In the genomic region with DNA sequence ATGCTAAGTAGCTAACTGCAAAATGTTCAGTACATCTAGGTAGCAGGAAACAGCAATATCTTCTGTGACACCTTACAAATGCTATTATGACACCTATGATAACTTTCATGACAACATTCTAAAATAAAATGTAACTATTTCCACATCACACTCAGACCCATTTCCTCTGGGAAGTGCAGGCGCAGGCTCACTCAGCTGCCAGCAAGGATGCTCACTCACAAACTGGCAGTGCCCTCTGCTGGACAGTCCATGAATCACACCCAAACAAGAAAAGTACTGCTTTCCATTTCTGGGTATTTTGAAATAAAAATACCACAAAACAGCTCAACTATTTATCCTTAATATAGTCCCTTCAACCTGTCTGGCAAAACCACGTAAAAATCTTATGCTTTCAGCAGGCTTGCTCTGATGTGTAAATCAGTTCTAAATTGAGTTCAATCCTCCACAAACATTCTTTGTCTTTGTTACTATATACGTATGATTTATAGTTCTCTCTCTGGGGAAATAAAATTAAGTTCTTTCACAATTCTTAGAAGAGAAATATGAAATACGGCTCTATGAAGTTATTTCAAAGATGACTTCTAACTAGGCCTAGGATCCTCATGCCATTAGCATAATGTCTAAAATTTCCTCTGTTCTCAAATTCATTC, we compare ENCODE assay signal across 8 cellular contexts.
DNase-seq lines count a peak whose midpoint lies in the region; ATAC-seq, FAIRE-seq and TF ChIP-seq lines count a peak whose summit lies in the region.

No MANE protein-coding gene starts in this region.

- TF ChIP-seq RAD21 in A549 (conservative IDR thresholded peaks at IDR 0.05 in 1 of 2, IDR thresholded peaks at IDR 0.05 in 1 of 2) = peak; percentile 97

- H3K4me3 ChIP-seq in A549 = no peak overlapping the region
- H3K4me3 ChIP-seq in thyroid gland (replicated peaks in 1 of 3) = no peak overlapping the region

- peak overlapping the region; percentile 59 for H3K4me2 ChIP-seq in A549

- H3K9me3 Mint-ChIP-seq in activated T-helper 1 cell treated with anti-CD3 and anti-CD28 coated beads, Interleukin-12 subunit alpha, Interleukin-12 subunit beta, Interleukin-2, Interleukin-4 antibody, amounts not matched to agents 30 ng/mL and 10 ng/mL and 1 ng/mL, durations not matched to agents 14 hours and 24 hours and 36 hours = no peaks in the 10 kb centered on the region

- no peaks in the 10 kb centered on the region for H3K36me3 ChIP-seq in thyroid gland

- FAIRE-seq in A549 (lab: Jason Lieb, UNC) = peak; percentile 99
- peak; percentile 81 for FAIRE-seq in RCC 7860 (lab: Jason Lieb, UNC)

- WGBS in A549 (ENCODE audit: missing lambda C conversion rate) = 21% methylated on average over 4 of the region's 4 CpGs
- WGBS in thyroid gland, 2 donors = 35 to 39% methylated on average over 4 of the region's 4 CpGs

- H3K27me3 ChIP-seq in thyroid gland = no peaks in the 10 kb centered on the region

- in situ Hi-C loops in GM13976 (cut with MboI; ENCODE audit: low sequenced_read_pairs, unreplicated experiment) = loop anchor here (10.0 kb wide), 1 partner anchor 1314 kb away; no protein-coding TSS in a partner anchor

- peaks cover 14% of the 10 kb centered on the region for H3K4me1 Mint-ChIP-seq in activated T-helper 1 cell treated with anti-CD3 and anti-CD28 coated beads, Interleukin-12 subunit alpha, Interleukin-12 subunit beta, Interleukin-2, Interleukin-4 antibody, amounts not matched to agents 30 ng/mL and 10 ng/mL and 1 ng/mL, durations not matched to agents 14 hours and 24 hours and 36 hours (ENCODE audit: low read depth)

- peak; percentile 95 for TF ChIP-seq CTCF in A549 (IDR thresholded peaks at IDR 0.05)
- TF ChIP-seq CTCF in GM13976 (IDR thresholded peaks at IDR 0.05; ENCODE audit: borderline replicate concordance, control extremely low read depth, extremely low read depth, insufficient read depth, missing control alignments) = peak; percentile 76
- TF ChIP-seq CTCF in thyroid gland (IDR thresholded peaks at IDR 0.05) = peak; percentile 81 to 94 (median 89)

- DNase-seq in A549 (ENCODE audit: low read depth in 1 of 2, low spot score in 1 of 2) (peak; percentile 41 to 90), GM13976 (ENCODE audit: low spot score) (peak; percentile 49), HT-29 (ENCODE audit: low spot score) (peak; percentile 76), RCC 7860 (ENCODE audit: low spot score) (peak; percentile 62), fibroblast of the conjunctiva (ENCODE audit: low read depth) (peak; percentile 89), occipital lobe (lab: John Stamatoyannopoulos, UW) (peak; percentile 36), thyroid gland (peak; percentile 84 to 88)
- peak; percentile 41 for DNase-seq in activated T-helper 1 cell treated with anti-CD3 and anti-CD28 coated beads, Interleukin-12 subunit alpha, Interleukin-12 subunit beta, Interleukin-2, Interleukin-4 antibody, amounts not matched to agents 30 ng/mL and 10 ng/mL and 1 ng/mL, durations not matched to agents 14 hours and 24 hours and 36 hours (ENCODE audit: low spot score)

- intact Hi-C loops in activated T-helper 1 cell treated with anti-CD3 and anti-CD28 coated beads, Interleukin-12 subunit alpha, Interleukin-12 subunit beta, Interleukin-2, Interleukin-4 antibody, amounts not matched to agents 30 ng/mL and 10 ng/mL and 1 ng/mL, durations not matched to agents 14 hours and 24 hours and 36 hours (cut with micrococcal nuclease) = loop anchor here (1.0 kb wide), 1 partner anchor 1445 kb away; no protein-coding TSS in a partner anchor
- intact Hi-C loops in thyroid gland (cut with DNase I) = loop anchor here (5.0 to 10.0 kb wide), 2 partner anchors 294 to 1306 kb away; a partner anchor contains a TSS

- TF ChIP-seq POLR2A in A549 (IDR thresholded peaks at IDR 0.05; ENCODE audit: low read length) (no peak), thyroid gland (IDR thresholded peaks at IDR 0.05) (no peak)

- POLR2A ChIA-PET in A549 (lab: Yijun Ruan, JAX) = interaction anchor here (1.0 to 1.3 kb wide), 3 partner anchors 110 to 1305 kb away, joined by 3 to 7 read pairs (median 6); no protein-coding TSS in a partner anchor

- no peak for TF ChIP-seq EP300 in A549 (IDR thresholded peaks at IDR 0.05)

- H3K4me1 ChIP-seq in A549 (peaks cover 47% of the 10 kb centered on the region), thyroid gland (peaks cover 7 to 22% of the 10 kb centered on the region in 2 donors)

- H3K36me3 Mint-ChIP-seq in activated T-helper 1 cell treated with anti-CD3 and anti-CD28 coated beads, Interleukin-12 subunit alpha, Interleukin-12 subunit beta, Interleukin-2, Interleukin-4 antibody, amounts not matched to agents 30 ng/mL and 10 ng/mL and 1 ng/mL, durations not matched to agents 14 hours and 24 hours and 36 hours (ENCODE audit: low read depth) = no peaks in the 10 kb centered on the region

- ATAC-seq in A549 = peak; percentile 73 to 81

- CTCF ChIA-PET in A549 (lab: Yijun Ruan, JAX) = interaction anchor here (0.6 to 6.8 kb wide), 104 partner anchors 8 to 1478 kb away, joined by 3 to 84 read pairs (median 5); a partner anchor contains a TSS

- H3K27ac ChIP-seq in A549 (peak overlapping the region; percentile 79 to 86), thyroid gland (no peak overlapping the region)

- no peak overlapping the region for H3K27ac Mint-ChIP-seq in activated T-helper 1 cell treated with anti-CD3 and anti-CD28 coated beads, Interleukin-12 subunit alpha, Interleukin-12 subunit beta, Interleukin-2, Interleukin-4 antibody, amounts not matched to agents 30 ng/mL and 10 ng/mL and 1 ng/mL, durations not matched to agents 14 hours and 24 hours and 36 hours

- peaks cover 6% of the 10 kb centered on the region for H3K27me3 Mint-ChIP-seq in activated T-helper 1 cell treated with anti-CD3 and anti-CD28 coated beads, Interleukin-12 subunit alpha, Interleukin-12 subunit beta, Interleukin-2, Interleukin-4 antibody, amounts not matched to agents 30 ng/mL and 10 ng/mL and 1 ng/mL, durations not matched to agents 14 hours and 24 hours and 36 hours (ENCODE audit: insufficient read depth)

- H3K9me3 ChIP-seq in A549 (no peaks in the 10 kb centered on the region), thyroid gland (no peaks in the 10 kb centered on the region)

- H3K4me3 Mint-ChIP-seq in activated T-helper 1 cell treated with anti-CD3 and anti-CD28 coated beads, Interleukin-12 subunit alpha, Interleukin-12 subunit beta, Interleukin-2, Interleukin-4 antibody, amounts not matched to agents 30 ng/mL and 10 ng/mL and 1 ng/mL, durations not matched to agents 14 hours and 24 hours and 36 hours = no peak overlapping the region

TF ChIP-seq in A549, 52 proteins besides CTCF, POLR2A, EP300 and RAD21:
- TF ChIP-seq SMC3 (IDR thresholded peaks at IDR 0.05) = peak; percentile 92
- no peak for TF ChIP-seq JUNB (IDR thresholded peaks at IDR 0.05)
- no peak for TF ChIP-seq ZC3H11A (IDR thresholded peaks at IDR 0.05)
- TF ChIP-seq ESRRA (IDR thresholded peaks at IDR 0.05; ENCODE audit: borderline replicate concordance, low read length) = no peak
- peak in 1 of 2 experiments; percentile 69; a peak in 3 of 4 replicates for TF ChIP-seq CEBPB (IDR thresholded peaks at IDR 0.05)
- TF ChIP-seq, protein P1, sequence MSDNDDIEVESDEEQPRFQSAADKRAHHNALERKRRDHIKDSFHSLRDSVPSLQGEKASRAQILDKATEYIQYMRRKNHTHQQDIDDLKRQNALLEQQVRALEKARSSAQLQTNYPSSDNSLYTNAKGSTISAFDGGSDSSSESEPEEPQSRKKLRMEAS (IDR thresholded peaks at IDR 0.05) = no peak; the same call in 1 of the 2 replicates
- TF ChIP-seq MYC (IDR thresholded peaks at IDR 0.05; ENCODE audit: borderline replicate concordance, low read length) = no peak

Comparison
In these comparisons a context has a peak if more than half of its experiments do, and no peak if none do; other contexts are left out.
1. DNase-seq: peak in every context shown above with its lines; median percentile 89 in fibroblast of the conjunctiva; 86 in thyroid gland; 76 in HT-29; 66 in A549; 62 in RCC 7860; 49 in GM13976; 41 in activated T-helper 1 cell treated with anti-CD3 and anti-CD28 coated beads, Interleukin-12 subunit alpha, Interleukin-12 subunit beta, Interleukin-2, Interleukin-4 antibody, amounts not matched to agents 30 ng/mL and 10 ng/mL and 1 ng/mL, durations not matched to agents 14 hours and 24 hours and 36 hours; 36 in occipital lobe.
2. H3K27ac ChIP-seq: peak in A549 (2 of 2); none in thyroid gland (0 of 3).
3. Peak in every context shown above with its lines, with median percentiles within 50 percentile points of each other: CTCF ChIP-seq.